ENCODE assay signal across 9 cellular contexts in genomic region chr3:155382396-155383042, GRCh38.
DNase-seq lines count a peak whose midpoint lies in the region; ATAC-seq and TF ChIP-seq lines count a peak whose summit lies in the region.
"Had no signal": no experiment of that assay in that cellular context is flagged by ENCODE, and none has a peak within 500 bp of the region (broad histone marks: within the 10 kb centered on the region; RNA-seq: fewer than 3 reads in every experiment).

No MANE protein-coding gene starts in this region.

- POLR2A ChIA-PET in activated CD4-positive, alpha-beta memory T cell treated with anti-CD3 and anti-CD28 coated beads for 36 hours (lab: Charles Lee): no interaction called here
- POLR2A ChIA-PET in activated CD4-positive, alpha-beta memory T cell treated with anti-CD3 and anti-CD28 coated beads, Interleukin-2, amount 10 ng/mL, durations not matched to agents 7 days and 5 days (lab: Charles Lee): interaction anchor here (0.8 kb wide), 1 partner anchor 27 kb away, joined by 3 read pairs; no protein-coding TSS in a partner anchor

- H3K36me3 ChIP-seq in brain microvascular endothelial cell (replicated peaks) (no peaks in the 10 kb centered on the region), tibial artery (no peaks in the 10 kb centered on the region)

- H3K36me3 Mint-ChIP-seq in activated CD4-positive, alpha-beta memory T cell treated with anti-CD3 and anti-CD28 coated beads for 36 hours: no peaks in the 10 kb centered on the region
- H3K36me3 Mint-ChIP-seq in activated CD4-positive, alpha-beta memory T cell treated with anti-CD3 and anti-CD28 coated beads, Interleukin-2, amount 10 ng/mL, durations not matched to agents 7 days and 5 days (ENCODE audit: low read depth): no peaks in the 10 kb centered on the region

- ATAC-seq in HG03280 (IDR thresholded peaks at IDR 0.05; ENCODE audit: unreplicated experiment) (peak; percentile 48), GM18505 (IDR thresholded peaks at IDR 0.05; ENCODE audit: unreplicated experiment) (no peak)

- H3K27me3 Mint-ChIP-seq in activated CD4-positive, alpha-beta memory T cell treated with anti-CD3 and anti-CD28 coated beads for 36 hours: peaks cover 1% of the 10 kb centered on the region
- peaks cover 1% of the 10 kb centered on the region for H3K27me3 Mint-ChIP-seq in activated CD4-positive, alpha-beta memory T cell treated with anti-CD3 and anti-CD28 coated beads, Interleukin-2, amount 10 ng/mL, durations not matched to agents 7 days and 5 days

- H3K4me1 ChIP-seq in tibial artery: no peaks in the 10 kb centered on the region

- in situ Hi-C loops in brain microvascular endothelial cell (cut with HindIII; ENCODE audit: low pct_ligation_motif_present, low sequenced_read_pairs): loop anchor here (25.0 kb wide), 1 partner anchor 330 kb away; no protein-coding TSS in a partner anchor

- H3K27ac ChIP-seq in brain microvascular endothelial cell (no peak overlapping the region), tibial artery (no peak overlapping the region)

- no peak overlapping the region for H3K4me3 Mint-ChIP-seq in activated CD4-positive, alpha-beta memory T cell treated with anti-CD3 and anti-CD28 coated beads for 36 hours
- no peak overlapping the region for H3K4me3 Mint-ChIP-seq in activated CD4-positive, alpha-beta memory T cell treated with anti-CD3 and anti-CD28 coated beads, Interleukin-2, amount 10 ng/mL, durations not matched to agents 7 days and 5 days
- H3K4me3 Mint-ChIP-seq: dendritic cell treated with granulocyte-macrophage colony-stimulating factor and Interleukin-4, amounts not matched to agents 40 ng/mL and 50 ng/mL, for 4 days had no signal

- peak; percentile 15 for DNase-seq in activated CD4-positive, alpha-beta memory T cell treated with anti-CD3 and anti-CD28 coated beads for 36 hours
- DNase-seq in activated CD4-positive, alpha-beta memory T cell treated with anti-CD3 and anti-CD28 coated beads, Interleukin-2, amount 10 ng/mL, durations not matched to agents 7 days and 5 days: no peak
- DNase-seq in NCI-H524 (lab: John Stamatoyannopoulos, UW) (peak; percentile 74 to 87), brain microvascular endothelial cell (peak; percentile 72), islet precursor cell (peak; percentile 88), tibial artery (peak; percentile 61 to 67)

- CTCF ChIA-PET in activated CD4-positive, alpha-beta memory T cell treated with anti-CD3 and anti-CD28 coated beads for 36 hours (lab: Charles Lee): no interaction called here
- CTCF ChIA-PET in activated CD4-positive, alpha-beta memory T cell treated with anti-CD3 and anti-CD28 coated beads, Interleukin-2, amount 10 ng/mL, durations not matched to agents 7 days and 5 days (lab: Charles Lee): interaction anchor here (1.5 to 1.7 kb wide), 2 partner anchors 318 to 320 kb away, joined by 3 to 6 read pairs; no protein-coding TSS in a partner anchor

- intact Hi-C loops in activated CD4-positive, alpha-beta memory T cell treated with anti-CD3 and anti-CD28 coated beads for 36 hours (cut with micrococcal nuclease): loop anchor here (1.0 kb wide), 1 partner anchor 320 kb away; no protein-coding TSS in a partner anchor
- intact Hi-C loops in tibial artery (cut with DNase I; ENCODE audit: low total_unique reads): no loop called here

- no peaks in the 10 kb centered on the region for H3K27me3 ChIP-seq in brain microvascular endothelial cell (replicated peaks)
- no peaks in the 10 kb centered on the region for H3K27me3 ChIP-seq in tibial artery

- H3K27ac Mint-ChIP-seq in activated CD4-positive, alpha-beta memory T cell treated with anti-CD3 and anti-CD28 coated beads for 36 hours: no peak overlapping the region
- H3K27ac Mint-ChIP-seq in activated CD4-positive, alpha-beta memory T cell treated with anti-CD3 and anti-CD28 coated beads, Interleukin-2, amount 10 ng/mL, durations not matched to agents 7 days and 5 days: no peak overlapping the region
- H3K27ac Mint-ChIP-seq: dendritic cell treated with granulocyte-macrophage colony-stimulating factor and Interleukin-4, amounts not matched to agents 40 ng/mL and 50 ng/mL, for 4 days had no signal

- no peaks in the 10 kb centered on the region for H3K9me3 ChIP-seq in tibial artery

- no peaks in the 10 kb centered on the region for H3K9me3 Mint-ChIP-seq in activated CD4-positive, alpha-beta memory T cell treated with anti-CD3 and anti-CD28 coated beads for 36 hours
- no peaks in the 10 kb centered on the region for H3K9me3 Mint-ChIP-seq in activated CD4-positive, alpha-beta memory T cell treated with anti-CD3 and anti-CD28 coated beads, Interleukin-2, amount 10 ng/mL, durations not matched to agents 7 days and 5 days
- H3K9me3 Mint-ChIP-seq: dendritic cell treated with granulocyte-macrophage colony-stimulating factor and Interleukin-4, amounts not matched to agents 40 ng/mL and 50 ng/mL, for 4 days had no signal

- peak; percentile 93 for TF ChIP-seq CTCF in brain microvascular endothelial cell (IDR thresholded peaks at IDR 0.05; ENCODE audit: low read depth, low read length, missing control alignments)
- peak; percentile 31 to 35 for TF ChIP-seq CTCF in tibial artery (IDR thresholded peaks at IDR 0.05)

- no peak for TF ChIP-seq POLR2A in GM18505 (IDR thresholded peaks at IDR 0.05; ENCODE audit: borderline replicate concordance, extremely low read depth, insufficient read depth, insufficient read length)

- no peaks in the 10 kb centered on the region for H3K4me1 Mint-ChIP-seq in activated CD4-positive, alpha-beta memory T cell treated with anti-CD3 and anti-CD28 coated beads for 36 hours (ENCODE audit: low read depth)
- H3K4me1 Mint-ChIP-seq in activated CD4-positive, alpha-beta memory T cell treated with anti-CD3 and anti-CD28 coated beads, Interleukin-2, amount 10 ng/mL, durations not matched to agents 7 days and 5 days: no peaks in the 10 kb centered on the region

- no peak overlapping the region for H3K4me3 ChIP-seq in brain microvascular endothelial cell (ENCODE audit: low read depth, low read length)
- no peak overlapping the region for H3K4me3 ChIP-seq in tibial artery
